10 cellular contexts compared by ENCODE assay signal in the genomic region with DNA sequence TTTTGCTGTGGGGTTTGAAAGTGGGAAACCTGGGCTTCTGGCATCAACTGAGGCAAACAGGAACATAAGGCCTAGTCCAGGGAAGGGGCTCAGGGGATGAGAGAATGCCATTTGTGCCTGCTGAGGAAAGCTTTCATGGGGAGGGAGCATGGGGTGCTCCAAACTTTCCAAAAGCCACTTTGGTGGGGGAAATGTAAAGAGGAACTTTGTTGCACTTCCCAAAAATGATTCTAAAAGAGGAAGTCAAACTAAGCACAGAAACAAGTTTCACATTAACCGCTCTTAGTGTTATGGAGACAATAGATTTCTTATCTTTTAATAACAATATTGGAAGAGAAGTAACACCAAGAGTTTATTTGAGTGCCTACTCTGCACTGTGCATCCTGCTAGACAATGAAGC. TPM values are rescaled to one million over a fixed set of nuclear protein-coding genes. Genes with fewer than 3 reads are reported as not detected.
DNase-seq lines count a peak whose midpoint lies in the region; ATAC-seq and TF ChIP-seq lines count a peak whose summit lies in the region.
"Had no signal": no experiment of that assay in that cellular context is flagged by ENCODE, and none has a peak within 500 bp of the region (broad histone marks: within the 10 kb centered on the region; RNA-seq: fewer than 3 reads in every experiment).

No MANE protein-coding gene starts in this region.

- DNase-seq in left cardiac atrium (no peak), right atrium auricular region (ENCODE audit: low spot score) (no peak), RWPE2 (ENCODE audit: low spot score) (no peak), transverse colon (no peak), aorta (no peak), SK-N-SH (no peak)
- no peak for DNase-seq in effector memory CD4-positive, alpha-beta T cell
- DNase-seq: NCI-H1048, posterior cingulate gyrus had no signal

- peaks cover 0 to 19% of the 10 kb centered on the region in 2 donors for H3K4me1 ChIP-seq in right atrium auricular region
- H3K4me1 ChIP-seq in RWPE2 (ENCODE audit: insufficient read depth, poor library complexity, severe bottlenecking), result peaks cover 12% of the 10 kb centered on the region
- peaks cover 29% of the 10 kb centered on the region for H3K4me1 ChIP-seq in effector memory CD4-positive, alpha-beta T cell (ENCODE audit: control insufficient read depth, insufficient read depth, low read length, poor library complexity, severe bottlenecking)
- H3K4me1 ChIP-seq in transverse colon, result no peaks in the 10 kb centered on the region
- H3K4me1 ChIP-seq in aorta (ENCODE audit: control insufficient read depth in 1 of 2, insufficient read depth in 2 of 2, low read length in 2 of 2), result no peaks in the 10 kb centered on the region
- H3K4me1 ChIP-seq in SK-N-SH (ENCODE audit: control insufficient read depth in 1 of 2, insufficient read depth in 2 of 2, low read depth in 1 of 2, low read length in 1 of 2), result no peaks in the 10 kb centered on the region

- H3K9ac ChIP-seq in SK-N-SH, result no peak overlapping the region

- no peak for TF ChIP-seq POLR2A in transverse colon (IDR thresholded peaks at IDR 0.05)

- no peaks in the 10 kb centered on the region for H3K36me3 ChIP-seq in right atrium auricular region
- no peaks in the 10 kb centered on the region for H3K36me3 ChIP-seq in RWPE2 (ENCODE audit: low read depth)
- no peaks in the 10 kb centered on the region for H3K36me3 ChIP-seq in effector memory CD4-positive, alpha-beta T cell (ENCODE audit: control insufficient read depth, insufficient read depth, low read length)
- H3K36me3 ChIP-seq in transverse colon, result no peaks in the 10 kb centered on the region
- H3K36me3 ChIP-seq in aorta (ENCODE audit: control insufficient read depth in 1 of 2, insufficient read depth in 2 of 2, low read length in 1 of 2), result no peaks in the 10 kb centered on the region
- H3K36me3 ChIP-seq in SK-N-SH (replicated peaks in 1 of 2; ENCODE audit: control insufficient read depth in 1 of 2, insufficient read depth in 2 of 2, low read length in 1 of 2), result peaks cover 0 to 4% of the 10 kb centered on the region in 2 experiments

- TF ChIP-seq EP300 in transverse colon (IDR thresholded peaks at IDR 0.05; ENCODE audit: low read depth), result no peak
- no peak for TF ChIP-seq EP300 in SK-N-SH (IDR thresholded peaks at IDR 0.05; ENCODE audit: borderline replicate concordance in 1 of 2, low read depth in 1 of 2, low read length in 1 of 2)

- no peaks in the 10 kb centered on the region for H3K79me2 ChIP-seq in SK-N-SH (ENCODE audit: insufficient read depth)

- no peaks in the 10 kb centered on the region for H4K20me1 ChIP-seq in SK-N-SH (ENCODE audit: insufficient read depth)

- WGBS in transverse colon (ENCODE audit: low coverage in 1 of 2), 2 donors, result 78% methylated on average over 1 of the region's 1 CpG; no CpG with 5 or more reads in 1 of the 2 donors
- WGBS in aorta, 2 donors, result 83 to 96% methylated on average over 1 of the region's 1 CpG
- WGBS in SK-N-SH (ENCODE audit: low lambda C conversion rate), result 48% methylated on average over 1 of the region's 1 CpG

- no peaks in the 10 kb centered on the region for H3F3A ChIP-seq in SK-N-SH (replicated peaks; ENCODE audit: insufficient read depth)

- ATAC-seq in left cardiac atrium, result peak; percentile 10 to 44
- no peak for ATAC-seq in RWPE2 (ENCODE audit: low read depth)
- no peak for ATAC-seq in aorta (ENCODE audit: low FRiP score)
- ATAC-seq in HG03521 (IDR thresholded peaks at IDR 0.05; ENCODE audit: unreplicated experiment), result no peak

- H2AFZ ChIP-seq in SK-N-SH (ENCODE audit: low read depth), result no peak overlapping the region

- intact Hi-C loops in left cardiac atrium (cut with DNase I), result no loop called here
- intact Hi-C loops in transverse colon (cut with DNase I; ENCODE audit: low total_unique reads), result no loop called here
- intact Hi-C loops in aorta (cut with DNase I), result loop anchor here in 1 of 2 donors (5.0 kb wide), 1 partner anchor 34 kb away; the partner anchor contains the start of gene GAB3

- POLR2A ChIA-PET in SK-N-SH (lab: Yijun Ruan, JAX), result no interaction called here

- in situ Hi-C loops in transverse colon (cut with MboI; ENCODE audit: low pct_ligation_motif_present in 1 of 4, low pct_unique_long_range_greater_than_20kb in 1 of 4, low sequenced_read_pairs in 3 of 4), result no loop called here

- H3K27ac ChIP-seq in right atrium auricular region, result peak overlapping the region in 1 of 2 donors; percentile 11
- peak overlapping the region; percentile 78 for H3K27ac ChIP-seq in RWPE2 (ENCODE audit: poor library complexity, severe bottlenecking)
- peak overlapping the region; percentile 70 for H3K27ac ChIP-seq in effector memory CD4-positive, alpha-beta T cell (ENCODE audit: insufficient read depth, low read length, poor library complexity, severe bottlenecking)
- peak overlapping the region; percentile 34 to 40 (median 38) for H3K27ac ChIP-seq in transverse colon
- no peak overlapping the region for H3K27ac ChIP-seq in aorta (ENCODE audit: low read depth in 1 of 2, low read length in 2 of 2)
- peak overlapping the region in 1 of 2 experiments; percentile 40; a peak in 2 of 4 replicates for H3K27ac ChIP-seq in SK-N-SH (ENCODE audit: low read depth in 2 of 2, low read length in 1 of 2)

- peaks cover 0 to 7% of the 10 kb centered on the region in 2 donors for H3K9me3 ChIP-seq in right atrium auricular region
- no peaks in the 10 kb centered on the region for H3K9me3 ChIP-seq in RWPE2 (ENCODE audit: severe bottlenecking)
- H3K9me3 ChIP-seq in effector memory CD4-positive, alpha-beta T cell (ENCODE audit: control insufficient read depth, low read length), result no peaks in the 10 kb centered on the region
- H3K9me3 ChIP-seq in transverse colon, result no peaks in the 10 kb centered on the region
- no peaks in the 10 kb centered on the region for H3K9me3 ChIP-seq in aorta (ENCODE audit: control insufficient read depth, low read length)
- H3K9me3 ChIP-seq in SK-N-SH, result no peaks in the 10 kb centered on the region

- CTCF ChIA-PET in SK-N-SH (lab: Yijun Ruan, JAX), result interaction anchor here (1.4 to 2.8 kb wide), 3 partner anchors 23 to 44 kb away, joined by 3 to 14 read pairs (median 4); partner anchors contain the start of gene DKC1

- no peaks in the 10 kb centered on the region for H3K9me2 ChIP-seq in SK-N-SH

- H3K4me3 ChIP-seq in right atrium auricular region, result no peak overlapping the region
- no peak overlapping the region for H3K4me3 ChIP-seq in RWPE2 (ENCODE audit: severe bottlenecking)
- no peak overlapping the region for H3K4me3 ChIP-seq in effector memory CD4-positive, alpha-beta T cell (ENCODE audit: insufficient read depth, low read depth, low read length, poor library complexity, severe bottlenecking)
- no peak overlapping the region for H3K4me3 ChIP-seq in transverse colon
- H3K4me3 ChIP-seq in aorta (ENCODE audit: low read length in 2 of 2), result no peak overlapping the region
- no peak overlapping the region for H3K4me3 ChIP-seq in SK-N-SH (ENCODE audit: low read depth in 2 of 2, low read length in 1 of 2)

- TF ChIP-seq CTCF in right atrium auricular region (IDR thresholded peaks at IDR 0.05) (no peak), RWPE2 (IDR thresholded peaks at IDR 0.05; ENCODE audit: poor library complexity, severe bottlenecking) (no peak), transverse colon (IDR thresholded peaks at IDR 0.05) (no peak), SK-N-SH (IDR thresholded peaks at IDR 0.05) (no peak)

- no peak for TF ChIP-seq RAD21 in SK-N-SH (IDR thresholded peaks at IDR 0.05; ENCODE audit: low read length)

- no peak overlapping the region for H3K4me2 ChIP-seq in SK-N-SH

- H3K27me3 ChIP-seq in right atrium auricular region (no peaks in the 10 kb centered on the region), RWPE2 (ENCODE audit: insufficient read depth, poor library complexity, severe bottlenecking) (no peaks in the 10 kb centered on the region), transverse colon (no peaks in the 10 kb centered on the region), aorta (ENCODE audit: control insufficient read depth in 1 of 2, insufficient read depth in 2 of 2, low read length in 1 of 2) (no peaks in the 10 kb centered on the region), SK-N-SH (ENCODE audit: insufficient read depth) (no peaks in the 10 kb centered on the region)
- no peaks in the 10 kb centered on the region for H3K27me3 ChIP-seq in effector memory CD4-positive, alpha-beta T cell (replicated peaks; ENCODE audit: control insufficient read depth, insufficient read depth, low read length, poor library complexity, severe bottlenecking)

TF ChIP-seq in SK-N-SH, 30 proteins besides CTCF, POLR2A, EP300 and RAD21 (continues in another document):
- TF ChIP-seq RFX5 (IDR thresholded peaks at IDR 0.05; ENCODE audit: low read length), result no peak
- no peak for TF ChIP-seq USF2 (IDR thresholded peaks at IDR 0.05; ENCODE audit: borderline replicate concordance, low read depth, low read length)
- no peak for TF ChIP-seq SIN3A (IDR thresholded peaks at IDR 0.05; ENCODE audit: borderline replicate concordance, low read depth, low read length)
- no peak for TF ChIP-seq RXRA (IDR thresholded peaks at IDR 0.05; ENCODE audit: borderline replicate concordance, low read depth)
- TF ChIP-seq EZH2phosphoT487 (IDR thresholded peaks at IDR 0.05; ENCODE audit: borderline replicate concordance, low read depth), result no peak
- TF ChIP-seq FOXJ3 (CRISPR knock-in tag; IDR thresholded peaks at IDR 0.05), result no peak

RNA-seq across cellular contexts. Expression of gene GAB3, which starts 32.3 kb away (rescaled TPM):
- total RNA-seq in left cardiac atrium, result 10 to 100 TPM; 10.2 to 18.1 TPM
- total RNA-seq in right atrium auricular region, result 10 to 100 TPM; 13.5 to 16.9 TPM
- total RNA-seq in transverse colon, result 1 to 10 TPM in 3 of 4 donors, under 1 TPM in 1; 0.37 to 4.4 (median 3.0) TPM
- 10 to 100 TPM in 1 of 2 donors, 1 to 10 TPM in 1; 5.2 to 12.8 TPM for total RNA-seq in aorta
- 1 to 10 TPM; 1.6 to 4.1 TPM for polyA plus RNA-seq in aorta
- 3.3 and 4.5 TPM in 2 replicates for polyA plus RNA-seq in SK-N-SH (2012; rRNA removed)
- 1.3 and 3.2 TPM in 2 replicates for polyA plus RNA-seq in SK-N-SH (2012; cell fraction: cytosol; rRNA removed)
- 8.1 and 12.0 TPM in 2 replicates for polyA plus RNA-seq in SK-N-SH (2012; cell fraction: nucleus; rRNA removed)

RNA-seq across cellular contexts. Expression of gene DKC1, which starts 44.1 kb away (rescaled TPM):
- total RNA-seq in left cardiac atrium, result 10 to 100 TPM; 19.5 to 34.3 TPM
- 10 to 100 TPM; 13.5 to 15.2 TPM for total RNA-seq in right atrium auricular region
- total RNA-seq in transverse colon, result 100 to 1,000 TPM in 1 of 4 donors, 10 to 100 TPM in 3; 12.7 to 134 (median 24.9) TPM
- total RNA-seq in aorta, result 10 to 100 TPM; 25.2 to 29.8 TPM
- polyA plus RNA-seq in aorta, result 10 to 100 TPM; 15.1 to 31.9 TPM
- polyA plus RNA-seq in SK-N-SH (2012; rRNA removed), result 53.0 and 73.6 TPM in 2 replicates
- polyA plus RNA-seq in SK-N-SH (2012; cell fraction: cytosol; rRNA removed), result 65.2 and 81.9 TPM in 2 replicates
- 47.2 and 93.2 TPM in 2 replicates for polyA plus RNA-seq in SK-N-SH (2012; cell fraction: nucleus; rRNA removed)

Comparison
In these comparisons a context has a peak if more than half of its experiments do, and no peak if none do; other contexts are left out.
1. ATAC-seq: peak in left cardiac atrium (2 of 2); none in RWPE2 (single experiment), aorta (single experiment) and HG03521 (single experiment).
2. H3K27ac ChIP-seq: peak in RWPE2 (single experiment), effector memory CD4-positive, alpha-beta T cell (single experiment) and transverse colon (4 of 4); none in aorta (0 of 2).